In the genomic region with DNA sequence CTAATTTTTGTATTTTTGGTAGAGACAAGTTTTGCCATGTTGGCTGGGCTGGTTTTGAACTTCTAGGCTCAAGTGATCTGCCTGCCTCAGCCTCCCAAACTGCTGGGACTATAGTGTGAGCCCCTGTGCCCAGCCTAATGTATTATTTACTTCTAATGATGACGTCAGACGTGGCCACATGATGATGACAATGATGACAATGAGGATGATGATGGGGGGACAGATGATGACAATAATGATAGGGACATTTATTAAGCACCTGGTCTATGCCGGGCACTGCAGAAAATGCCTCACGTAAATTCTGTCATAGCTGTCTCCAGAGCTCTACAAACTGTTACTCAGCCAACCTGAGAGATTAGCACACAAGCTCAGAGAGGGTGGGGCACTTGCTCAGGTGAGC, we compare ENCODE assay signal across 10 cellular contexts.
"Had no signal": no experiment of that assay in that cellular context is flagged by ENCODE, and none has a peak within 500 bp of the region (broad histone marks: within the 10 kb centered on the region; RNA-seq: fewer than 3 reads in every experiment).

No MANE protein-coding gene starts in this region.

- H3K27ac ChIP-seq: GM23248 had no signal

- H3K36me3 ChIP-seq: HAP-1 had no signal

- ATAC-seq: GM23338, HCT116 had no signal

- H3K4me3 Mint-ChIP-seq: GM23338, H9, HFFc6 had no signal

- H3K9me3 ChIP-seq: HAP-1 had no signal

- H3K4me2 ChIP-seq: GM23338 had no signal

- H3K4me1 ChIP-seq: HAP-1 had no signal

- H3K9ac ChIP-seq: GM23248 had no signal

- H2AFZ ChIP-seq: GM23248, GM23338 had no signal

- DNase-seq: GM23248, GOT3, H7, H9, HCEC 1CT, HFFc6 had no signal

- H3K4me3 ChIP-seq: GM23248, GM23338, HAP-1 had no signal

- H3K27ac Mint-ChIP-seq: GM23338, H9, HFFc6 had no signal

- FAIRE-seq: H54 had no signal
